Comparison of ENCODE assay signal across 11 cellular contexts in genomic region chr7:74455933-74456332, GRCh38. TPM values are rescaled to one million over a fixed set of nuclear protein-coding genes. Genes with fewer than 3 reads are reported as not detected.
A peak's percentile ranks its signal among the peaks of the same experiment; 100 is the strongest.
DNase-seq lines count a peak whose midpoint lies in the region; ATAC-seq, FAIRE-seq and TF ChIP-seq lines count a peak whose summit lies in the region.
"Had no signal": no experiment of that assay in that cellular context is flagged by ENCODE, and none has a peak within 500 bp of the region (broad histone marks: within the 10 kb centered on the region; RNA-seq: fewer than 3 reads in every experiment).

No MANE protein-coding gene starts in this region.

- peaks cover 46% of the 10 kb centered on the region for H3K79me2 ChIP-seq in HepG2 (ENCODE audit: insufficient read depth, low read length)
- peaks cover 78% of the 10 kb centered on the region for H3K79me2 ChIP-seq in osteoblast (ENCODE audit: insufficient read depth, low read length)

- in situ Hi-C loops in HepG2 (cut with HindIII; ENCODE audit: extremely low pct_ligation_motif_present, low pct_unique_long_range_greater_than_20kb) = no loop called here

- H3K4me3 ChIP-seq in HepG2 (replicated peaks in 1 of 3; ENCODE audit: insufficient read depth in 1 of 3, low read depth in 2 of 3, low read length in 3 of 3) = peak overlapping the region; percentile 59 to 86 (median 66); a peak in 4 of 6 replicates
- no peak overlapping the region for H3K4me3 ChIP-seq in right lobe of liver
- peak overlapping the region in 1 of 2 donors; percentile 83 for H3K4me3 ChIP-seq in esophagus (ENCODE audit: low read depth in 1 of 2, low read length in 2 of 2)
- no peak overlapping the region for H3K4me3 ChIP-seq in osteoblast (ENCODE audit: insufficient read depth, low read length)
- no peak overlapping the region for H3K4me3 ChIP-seq in coronary artery

- H4K20me1 ChIP-seq in HepG2 (ENCODE audit: insufficient read depth, low read length) (peaks cover 3% of the 10 kb centered on the region; the same call in 1 of the 2 replicates), osteoblast (ENCODE audit: insufficient read depth, low read length) (peaks cover 11% of the 10 kb centered on the region)

- H3K4me1 ChIP-seq in HepG2 (ENCODE audit: insufficient read depth, low read length) = peaks cover 29% of the 10 kb centered on the region
- H3K4me1 ChIP-seq in right lobe of liver = peaks cover 0 to 12% (median 4%) of the 10 kb centered on the region in 4 donors
- peaks cover 0 to 10% of the 10 kb centered on the region in 2 donors for H3K4me1 ChIP-seq in esophagus (ENCODE audit: control insufficient read depth in 2 of 2, insufficient read depth in 2 of 2, low read length in 1 of 2)
- peaks cover 27% of the 10 kb centered on the region for H3K4me1 ChIP-seq in osteoblast (ENCODE audit: insufficient read depth, low read length)

- TF ChIP-seq POLR2A in HepG2 (IDR thresholded peaks at IDR 0.05; ENCODE audit: insufficient read depth in 1 of 2, low read depth in 2 of 2, low read length in 2 of 2) (no peak), right lobe of liver (IDR thresholded peaks at IDR 0.05) (no peak)

- BruUV-seq in HepG2 (replicated peaks; lab: Mats Ljungman, UMichigan) = TSS peak; percentile 62

- H3K4me2 ChIP-seq in HepG2 (ENCODE audit: low read depth, low read length) (peak overlapping the region; percentile 90), osteoblast (ENCODE audit: insufficient read depth, low read length) (peak overlapping the region; percentile 83)

- DNase-seq in HepG2 (ENCODE audit: low spot score) (no peak), right lobe of liver (no peak), osteoblast (ENCODE audit: insufficient read length, low spot score, missing footprints) (peak; percentile 84), coronary artery (ENCODE audit: low spot score) (no peak), NCI-H2081 treated with DMSO at 0.1 percent for 48 hours (lab: John Stamatoyannopoulos, UW) (no peak)
- no peak for DNase-seq in stimulated activated naive CD4-positive, alpha-beta T cell (lab: John Stamatoyannopoulos, UW)
- DNase-seq: central memory CD4-positive, alpha-beta T cell; NCI-H526 treated with DMSO at 0.1 percent for 48 hours had no signal

- ATAC-seq in HepG2 = no peak
- no peak for ATAC-seq in right lobe of liver
- ATAC-seq in HG03378 (IDR thresholded peaks at IDR 0.05; ENCODE audit: unreplicated experiment) = no peak

- H3K9me3 ChIP-seq in HepG2 (ENCODE audit: low read length) = no peaks in the 10 kb centered on the region
- H3K9me3 ChIP-seq in right lobe of liver = no peaks in the 10 kb centered on the region
- H3K9me3 ChIP-seq in esophagus (ENCODE audit: control insufficient read depth in 2 of 2, insufficient read depth in 1 of 2, low read depth in 1 of 2, low read length in 1 of 2) = no peaks in the 10 kb centered on the region
- no peaks in the 10 kb centered on the region for H3K9me3 ChIP-seq in osteoblast (ENCODE audit: low read depth, low read length)

- 19% methylated on average over 3 of the region's 6 CpGs for WGBS in HepG2 (ENCODE audit: low lambda C conversion rate)
- WGBS in right lobe of liver (ENCODE audit: insufficient coverage, low coverage, low lambda C conversion rate, missing lambda C conversion rate) = 71% methylated on average over 6 of the region's 6 CpGs
- WGBS in esophagus, 2 donors = 57 to 64% methylated on average over 6 of the region's 6 CpGs

- H3K27ac ChIP-seq in HepG2 (ENCODE audit: extremely low read length, insufficient read depth, low read length) (peak overlapping the region; percentile 73), right lobe of liver (no peak overlapping the region), esophagus (ENCODE audit: low read depth in 2 of 2, low read length in 1 of 2) (peak overlapping the region; percentile 88 to 95), osteoblast (ENCODE audit: low read depth, low read length) (peak overlapping the region; percentile 86), coronary artery (peak overlapping the region in 1 of 2 donors; percentile 79)

- TF ChIP-seq RAD21 in HepG2 (CRISPR knock-in tag; IDR thresholded peaks at IDR 0.05) = no peak

- no peak for TF ChIP-seq EP300 in HepG2 (IDR thresholded peaks at IDR 0.05; ENCODE audit: low read depth in 2 of 2, low read length in 2 of 2)
- no peak for TF ChIP-seq EP300 in HepG2 (CRISPR knock-in tag; IDR thresholded peaks at IDR 0.05; ENCODE audit: borderline replicate concordance)

- H2AFZ ChIP-seq in HepG2 (ENCODE audit: low read length) (no peak overlapping the region), osteoblast (ENCODE audit: low read length) (no peak overlapping the region)

- H3K9ac ChIP-seq in HepG2 (ENCODE audit: insufficient read depth, low read depth, low read length) = peak overlapping the region; percentile 74; the same call in 1 of the 2 replicates

- H3K36me3 ChIP-seq in HepG2 (replicated peaks in 1 of 2; ENCODE audit: control insufficient read depth in 1 of 2, insufficient read depth in 2 of 2, low read length in 2 of 2) = peaks cover under 1 to 1% of the 10 kb centered on the region in 2 experiments; a peak in 1 of 5 replicates
- H3K36me3 ChIP-seq in right lobe of liver = no peaks in the 10 kb centered on the region
- peaks cover 0 to 3% of the 10 kb centered on the region in 2 donors for H3K36me3 ChIP-seq in esophagus (ENCODE audit: control insufficient read depth in 2 of 2, insufficient read depth in 2 of 2, low read length in 1 of 2)
- H3K36me3 ChIP-seq in osteoblast (ENCODE audit: insufficient read depth, low read length) = no peaks in the 10 kb centered on the region

- no peak for FAIRE-seq in HepG2 (lab: Jason Lieb, UNC)
- FAIRE-seq: H54 had no signal

- H3K27me3 ChIP-seq in HepG2 (ENCODE audit: control insufficient read depth in 1 of 2, insufficient read depth in 2 of 2, low read length in 2 of 2) = no peaks in the 10 kb centered on the region
- H3K27me3 ChIP-seq in right lobe of liver = no peaks in the 10 kb centered on the region
- no peaks in the 10 kb centered on the region for H3K27me3 ChIP-seq in esophagus (ENCODE audit: control insufficient read depth in 1 of 2, insufficient read depth in 2 of 2, low read length in 2 of 2)
- no peaks in the 10 kb centered on the region for H3K27me3 ChIP-seq in osteoblast (ENCODE audit: insufficient read depth, low read length)

- CTCF ChIA-PET in HepG2 (lab: Yijun Ruan, JAX; ENCODE audit: low intra/inter-chr PET ratio, low total read pairs) = no interaction called here

- no peak for TF ChIP-seq CTCF in HepG2 (CRISPR knock-in tag; IDR thresholded peaks at IDR 0.05)
- TF ChIP-seq CTCF in right lobe of liver (IDR thresholded peaks at IDR 0.05) = no peak
- TF ChIP-seq CTCF in osteoblast (IDR thresholded peaks at IDR 0.05; ENCODE audit: extremely low read depth, low read depth, low read length) = no peak
- no peak for TF ChIP-seq CTCF in coronary artery (IDR thresholded peaks at IDR 0.05)

- POLR2A ChIA-PET in HepG2 (lab: Yijun Ruan, JAX) = no interaction called here

- intact Hi-C loops in HepG2 (cut with micrococcal nuclease; ENCODE audit: unreplicated experiment) = loop anchor here (1.0 kb wide), 1 partner anchor 38 kb away; no protein-coding TSS in a partner anchor
- intact Hi-C loops in right lobe of liver (cut with DNase I) = no loop called here

TF ChIP-seq in HepG2, 621 proteins besides CTCF, POLR2A, EP300 and RAD21 (continues in another document):
- TF ChIP-seq DZIP1 (CRISPR knock-in tag; IDR thresholded peaks at IDR 0.05) (0 out of 2 replicates have a peak, but pooled peaks have one; percentile 48), ZSCAN25 (CRISPR knock-in tag; IDR thresholded peaks at IDR 0.05) (no peak)

RNA-seq across cellular contexts. Expression of gene GTF2IRD1, which starts 2.2 kb away (rescaled TPM):
- total RNA-seq in HepG2 (2016; rRNA removed; fragmentation: Illumina TruSeq; extraction: Trizol) (16.5 and 17.8 TPM in 2 replicates), right lobe of liver (1 to 10 TPM; 1.9 to 9.8 (median 6.5) TPM), osteoblast (15.9 and 18.6 TPM in 2 replicates)
- 8.1 and 9.5 TPM in 2 replicates for total RNA-seq in HepG2 (2016; cell fraction: cytosol; rRNA removed; fragmentation: Illumina TruSeq; extraction: Trizol; ENCODE audit: low read depth)
- 13.6 and 19.1 TPM in 2 replicates for total RNA-seq in HepG2 (2016; cell fraction: insoluble cytoplasmic fraction; rRNA removed; fragmentation: Illumina TruSeq; extraction: Trizol)
- total RNA-seq in HepG2 (2016; cell fraction: membrane; rRNA removed; fragmentation: Illumina TruSeq; extraction: Trizol) = 17.2 and 18.9 TPM in 2 replicates
- 15.6 and 22.1 TPM in 2 replicates for total RNA-seq in HepG2 (2016; cell fraction: nucleus; rRNA removed; fragmentation: Illumina TruSeq; extraction: Trizol)
- polyA plus RNA-seq in HepG2 (2011; rRNA removed) (26.7 and 28.2 TPM in 2 replicates), esophagus (10 to 100 TPM; 30.4 to 43.4 TPM)
- 12.3 and 16.0 TPM in 2 replicates for polyA plus RNA-seq in HepG2 (2011; cell fraction: cytosol; rRNA removed)
- 38.7 and 43.3 TPM in 2 replicates for polyA plus RNA-seq in HepG2 (2011; cell fraction: nucleus; rRNA removed)
- polyA plus RNA-seq in HepG2 (2012) = 36.1 and 37.4 TPM in 2 replicates
- polyA plus RNA-seq in HepG2 (2016; cell fraction: cytosol; fragmentation: Illumina TruSeq; extraction: Trizol; ENCODE audit: low read depth) = 10.4 and 12.9 TPM in 2 replicates
- 27.6 and 31.7 TPM in 2 replicates for polyA plus RNA-seq in HepG2 (2016; cell fraction: insoluble cytoplasmic fraction; fragmentation: Illumina TruSeq; extraction: Trizol; ENCODE audit: low read depth)
- 23.3 and 26.7 TPM in 2 replicates for polyA plus RNA-seq in HepG2 (2016; cell fraction: membrane; fragmentation: Illumina TruSeq; extraction: Trizol; ENCODE audit: low read depth)
- 51.1 and 66.8 TPM in 2 replicates for polyA plus RNA-seq in HepG2 (2016; cell fraction: nucleus; fragmentation: Illumina TruSeq; extraction: Trizol; ENCODE audit: insufficient read depth, low read depth)
- polyA minus RNA-seq in HepG2 (2011; rRNA and poly(A)+ RNA removed; ENCODE audit: low replicate concordance) = 23.4 and 53.2 TPM in 2 replicates
- 14.9 and 17.7 TPM in 2 replicates for polyA minus RNA-seq in HepG2 (2011; cell fraction: cytosol; rRNA and poly(A)+ RNA removed)
- 15.5 and 16.5 TPM in 2 replicates for polyA minus RNA-seq in HepG2 (2011; cell fraction: nucleus; rRNA and poly(A)+ RNA removed)

Comparison
In these comparisons a context has a peak if more than half of its experiments do, and no peak if none do; other contexts are left out.
1. H3K27ac ChIP-seq: peak in HepG2 (single experiment), esophagus (2 of 2) and osteoblast (single experiment); none in right lobe of liver (0 of 3).
2. H3K4me3 ChIP-seq: peak in HepG2 (3 of 3); none in right lobe of liver (0 of 3), osteoblast (single experiment) and coronary artery (single experiment).